In the genomic region with DNA sequence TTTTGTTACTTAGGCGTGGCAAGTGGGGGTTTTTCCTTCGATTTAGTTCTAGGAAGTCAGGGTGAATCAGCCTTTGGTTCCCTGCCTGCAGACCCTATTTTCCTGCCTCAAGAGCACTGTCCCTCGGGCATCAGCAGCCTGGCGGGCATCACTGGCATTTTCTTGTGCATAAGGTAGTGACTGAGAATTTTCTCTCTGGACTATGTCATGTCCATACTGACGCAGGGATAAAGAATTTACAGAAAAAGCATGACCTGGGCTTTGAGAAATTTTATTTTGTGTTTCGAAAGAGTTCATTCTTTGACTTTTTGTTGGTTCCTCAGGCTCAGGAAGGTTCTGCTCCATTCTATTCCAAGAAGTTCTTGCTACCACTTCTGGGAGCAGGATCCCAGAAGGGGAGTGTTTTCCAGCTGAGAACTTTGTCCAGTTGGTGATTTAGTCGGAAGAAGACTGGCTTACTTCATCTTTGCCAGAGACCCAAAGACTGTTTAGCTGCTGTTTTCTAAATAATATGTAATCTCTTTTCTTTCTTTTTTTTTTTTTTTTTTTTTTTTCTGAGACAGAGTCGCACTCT, we compare ENCODE assay signal across 17 cellular contexts.
"Had no signal": no experiment of that assay in that cellular context is flagged by ENCODE, and none has a peak within 500 bp of the region (broad histone marks: within the 10 kb centered on the region; RNA-seq: fewer than 3 reads in every experiment).

No MANE protein-coding gene starts in this region.

- ATAC-seq: esophagus mucosa; left colon; stimulated activated naive B cell treated with anti-CD40 and anti-IgM and Interleukin-4, amounts not matched to agents 10 μg/mL and 1 μg/mL and 100 μg/mL, for 72 hours; T-helper 17 cell had no signal

- H3K27ac Mint-ChIP-seq: activated B cell treated with CpG ODN at 0.5 μM for 24 hours; naive B cell; stimulated activated naive B cell treated with anti-CD40 and anti-IgM and Interleukin-4, amounts not matched to agents 10 μg/mL and 1 μg/mL and 100 μg/mL, for 72 hours; T-helper 17 cell had no signal

- H3K4me3 ChIP-seq: ascending aorta, skin epidermis, thyroid gland had no signal

- H3K9me3 ChIP-seq: ascending aorta, thyroid gland had no signal

- H3K36me3 ChIP-seq: thyroid gland had no signal

- H3K27me3 ChIP-seq: ascending aorta, thyroid gland had no signal

- H3K27ac ChIP-seq: ascending aorta, parathyroid adenoma, skin epidermis, thyroid gland had no signal

- H3K27me3 Mint-ChIP-seq: activated B cell treated with CpG ODN at 0.5 μM for 24 hours; naive B cell; stimulated activated naive B cell treated with anti-CD40 and anti-IgM and Interleukin-4, amounts not matched to agents 10 μg/mL and 1 μg/mL and 100 μg/mL, for 72 hours; T-helper 17 cell had no signal

- H3K9me3 Mint-ChIP-seq: stimulated activated naive B cell treated with anti-CD40 and anti-IgM and Interleukin-4, amounts not matched to agents 10 μg/mL and 1 μg/mL and 100 μg/mL, for 72 hours had no signal

- H3K4me1 ChIP-seq: ascending aorta, parathyroid adenoma, thyroid gland had no signal

- DNase-seq: activated B cell treated with CpG ODN at 0.5 μM for 24 hours; activated CD4-positive, alpha-beta T cell treated with anti-CD3 and anti-CD28 coated beads for 48 hours; activated naive CD4-positive, alpha-beta T cell; foreskin melanocyte; left colon; mammary epithelial cell; naive B cell; retina; stimulated activated CD4-positive, alpha-beta T cell treated with anti-CD3 and anti-CD28 coated beads, Interleukin-15, amount 100 ng/mL, for 24 hours; stimulated activated CD4-positive, alpha-beta T cell treated with anti-CD3 and anti-CD28 coated beads, Interleukin-4, amount 100 ng/mL, for 1 hour; stimulated activated naive B cell treated with anti-CD40 and anti-IgM and Interleukin-4, amounts not matched to agents 10 μg/mL and 1 μg/mL and 100 μg/mL, for 72 hours; T-helper 17 cell; thyroid gland had no signal

- H3K4me3 Mint-ChIP-seq: activated B cell treated with CpG ODN at 0.5 μM for 24 hours; naive B cell; stimulated activated naive B cell treated with anti-CD40 and anti-IgM and Interleukin-4, amounts not matched to agents 10 μg/mL and 1 μg/mL and 100 μg/mL, for 72 hours; T-helper 17 cell had no signal
